Comparison of ENCODE assay signal across 9 cellular contexts in genomic region chr1:16249838-16250241, GRCh38. TPM values are rescaled to one million over a fixed set of nuclear protein-coding genes. Genes with fewer than 3 reads are reported as not detected.
DNase-seq lines count a peak whose midpoint lies in the region; ATAC-seq, FAIRE-seq and TF ChIP-seq lines count a peak whose summit lies in the region.
"Had no signal": no experiment of that assay in that cellular context is flagged by ENCODE, and none has a peak within 500 bp of the region (broad histone marks: within the 10 kb centered on the region; RNA-seq: fewer than 3 reads in every experiment).

No MANE protein-coding gene starts in this region.

- H3K27me3 Mint-ChIP-seq in activated naive CD4-positive, alpha-beta T cell treated with anti-CD3 and anti-CD28 coated beads, Interleukin-2, amount 50 U/mL, for 24 hours, result no peaks in the 10 kb centered on the region

- no peaks in the 10 kb centered on the region for H3K9me3 ChIP-seq in uterus

- H3K27ac Mint-ChIP-seq in activated naive CD4-positive, alpha-beta T cell treated with anti-CD3 and anti-CD28 coated beads, Interleukin-2, amount 50 U/mL, for 24 hours, result peak overlapping the region; percentile 61

- no peaks in the 10 kb centered on the region for H3K36me3 ChIP-seq in uterus

- H3K27ac ChIP-seq in uterus, result peak overlapping the region; percentile 90 to 95

- DNase-seq in activated naive CD4-positive, alpha-beta T cell (lab: John Stamatoyannopoulos, UW), result no peak
- DNase-seq in astrocyte of the hippocampus (ENCODE audit: low read depth, low spot score) (peak; percentile 49), lung microvascular endothelial cell (ENCODE audit: low read depth in 2 of 2) (peak; percentile 75 to 78), uterus (peak; percentile 71 to 87), D721Med (ENCODE audit: insufficient read length, low spot score) (no peak)
- DNase-seq: mesendoderm had no signal

- TF ChIP-seq POLR2A in uterus (IDR thresholded peaks at IDR 0.05), result peak; percentile 9 to 22

- no peaks in the 10 kb centered on the region for H3K9me3 Mint-ChIP-seq in activated naive CD4-positive, alpha-beta T cell treated with anti-CD3 and anti-CD28 coated beads, Interleukin-2, amount 50 U/mL, for 24 hours

- no peak overlapping the region for H3K4me3 ChIP-seq in uterus

- H3K36me3 Mint-ChIP-seq in activated naive CD4-positive, alpha-beta T cell treated with anti-CD3 and anti-CD28 coated beads, Interleukin-2, amount 50 U/mL, for 24 hours, result peaks cover 3% of the 10 kb centered on the region

- peaks cover 25% of the 10 kb centered on the region in 2 donors for H3K4me1 ChIP-seq in uterus

- intact Hi-C loops in uterus (cut with DNase I; ENCODE audit: low total_unique reads), result loop anchor here (10.0 kb wide), 2 partner anchors 105 to 175 kb away; partner anchors contain the start of genes FAM131C and FBXO42

- no peak overlapping the region for H3K4me3 Mint-ChIP-seq in activated naive CD4-positive, alpha-beta T cell treated with anti-CD3 and anti-CD28 coated beads, Interleukin-2, amount 50 U/mL, for 24 hours

- H3K4me1 Mint-ChIP-seq in activated naive CD4-positive, alpha-beta T cell treated with anti-CD3 and anti-CD28 coated beads, Interleukin-2, amount 50 U/mL, for 24 hours, result peaks cover 24% of the 10 kb centered on the region

- TF ChIP-seq CTCF in uterus (IDR thresholded peaks at IDR 0.05) (no peak), D721Med (IDR thresholded peaks at IDR 0.05; ENCODE audit: insufficient read depth, missing control alignments) (no peak)

- FAIRE-seq in D721Med (lab: Jason Lieb, UNC), result no peak

- no peak for ATAC-seq in GM18868 (IDR thresholded peaks at IDR 0.05; ENCODE audit: unreplicated experiment)
- no peak for ATAC-seq in GM18909 (IDR thresholded peaks at IDR 0.05; ENCODE audit: poor library complexity, unreplicated experiment)

- H3K27me3 ChIP-seq in uterus, result no peaks in the 10 kb centered on the region

RNA-seq across cellular contexts. Expression of gene CPLANE2, which starts 12.9 kb away (rescaled TPM):
- total RNA-seq in lung microvascular endothelial cell, result 6.7 and 7.2 TPM in 2 replicates
- 1 to 10 TPM; 5.1 to 7.4 (median 5.5) TPM for total RNA-seq in uterus

RNA-seq across cellular contexts. Expression of gene ARHGEF19, which starts 37.4 kb away (rescaled TPM):
- total RNA-seq in lung microvascular endothelial cell (3.3 and 4.6 TPM in 2 replicates), uterus (10 to 100 TPM in 2 of 4 donors, 1 to 10 TPM in 2; 3.6 to 26.8 (median 12.2) TPM)

Comparison
In these comparisons a context has a peak if more than half of its experiments do, and no peak if none do; other contexts are left out.
1. DNase-seq: peak in astrocyte of the hippocampus (single experiment), lung microvascular endothelial cell (2 of 2) and uterus (2 of 2); none in activated naive CD4-positive, alpha-beta T cell (0 of 4) and D721Med (single experiment).